Comparison of ENCODE assay signal across 8 cellular contexts in genomic region chr15:66566963-66567531, GRCh38. TPM values are rescaled to one million over a fixed set of nuclear protein-coding genes. Genes with fewer than 3 reads are reported as not detected.
DNase-seq lines count a peak whose midpoint lies in the region; ATAC-seq, FAIRE-seq and TF ChIP-seq lines count a peak whose summit lies in the region.

No MANE protein-coding gene starts in this region.

- intact Hi-C loops in A673 (cut with micrococcal nuclease; ENCODE audit: unreplicated experiment), result no loop called here

- DNase-seq in A673 (ENCODE audit: low spot score) (peak; percentile 92), GM12891 (ENCODE audit: insufficient read length, low spot score) (peak; percentile 68), NCI-H2171 (lab: John Stamatoyannopoulos, UW) (peak; percentile 60), UCSD-AML1 (lab: John Stamatoyannopoulos, UW; ENCODE audit: unreplicated experiment) (peak; percentile 70), cardiac fibroblast (ENCODE audit: low read depth in 2 of 2) (peak; percentile 79 to 81), kidney tubule cell (ENCODE audit: low spot score) (peak; percentile 74)
- peak; percentile 68 for DNase-seq in stimulated activated CD4-positive, alpha-beta T cell treated with anti-CD3 and anti-CD28 coated beads, Interleukin-4, amount 100 ng/mL, for 24 hours

- H3K9me3 ChIP-seq in A673 (ENCODE audit: low read depth, low read length, poor library complexity, severe bottlenecking), result no peaks in the 10 kb centered on the region

- H3K27me3 ChIP-seq in A673 (replicated peaks; ENCODE audit: insufficient read depth, low read depth, low read length, poor library complexity), result no peaks in the 10 kb centered on the region

- no TSS peak for BruUV-seq in A673 (replicated peaks; lab: Mats Ljungman, UMichigan)

- POLR2A ChIA-PET in A673 (lab: Charles Lee; ENCODE audit: low non-redundant PET), result no interaction called here

- H3K4me3 ChIP-seq in A673 (ENCODE audit: low read depth, low read length, poor library complexity, severe bottlenecking), result no peak overlapping the region
- no peak overlapping the region for H3K4me3 ChIP-seq in cardiac fibroblast (replicated peaks in 1 of 2; ENCODE audit: low read depth in 2 of 2, low read length in 2 of 2)

- peak; percentile 91 for FAIRE-seq in GM12891 (lab: Jason Lieb, UNC)

- no peak for ATAC-seq in GM19452 (IDR thresholded peaks at IDR 0.05; ENCODE audit: unreplicated experiment)

- H3K4me1 ChIP-seq in A673 (ENCODE audit: insufficient read depth, low read length, poor library complexity, severe bottlenecking), result no peaks in the 10 kb centered on the region

- no peaks in the 10 kb centered on the region for H3K36me3 ChIP-seq in A673 (ENCODE audit: insufficient read depth, low read length, poor library complexity, severe bottlenecking)

- H3K27ac ChIP-seq in A673 (ENCODE audit: low read depth, low read length, poor library complexity, severe bottlenecking), result no peak overlapping the region

- TF ChIP-seq POLR2A in GM12891 (IDR thresholded peaks at IDR 0.05; ENCODE audit: low read depth, low read length), result no peak

- TF ChIP-seq CTCF in A673 (conservative IDR thresholded peaks at IDR 0.05; ENCODE audit: low read depth, low read length) (peak; percentile 84), cardiac fibroblast (IDR thresholded peaks at IDR 0.05; ENCODE audit: low read depth, low read length) (peak; percentile 70)

- CTCF ChIA-PET in A673 (lab: Charles Lee), result interaction anchor here (0.6 to 1.0 kb wide), 3 partner anchors 63 to 393 kb away, joined by 3 to 4 read pairs (median 4); no protein-coding TSS in a partner anchor

TF ChIP-seq in GM12891, 5 proteins besides CTCF, POLR2A, EP300 and RAD21:
- TF ChIP-seq SPI1 (IDR thresholded peaks at IDR 0.05; ENCODE audit: low read depth, low read length) (0 out of 2 replicates have a peak, but pooled peaks have one; percentile 23), POU2F2 (IDR thresholded peaks at IDR 0.05; ENCODE audit: low read depth, low read length) (no peak)
TF ChIP-seq in GM12891: peak in this region for 1.

RNA-seq across cellular contexts. Expression of gene LCTL, which starts 1.2 kb away (rescaled TPM):
- not detected in 2 replicates for total RNA-seq in A673 (2021)
- 0.12 TPM for polyA plus RNA-seq in GM12891 (2012; ENCODE audit: low read depth, missing spikeins)
